8 cellular contexts compared by ENCODE assay signal in the genomic region with DNA sequence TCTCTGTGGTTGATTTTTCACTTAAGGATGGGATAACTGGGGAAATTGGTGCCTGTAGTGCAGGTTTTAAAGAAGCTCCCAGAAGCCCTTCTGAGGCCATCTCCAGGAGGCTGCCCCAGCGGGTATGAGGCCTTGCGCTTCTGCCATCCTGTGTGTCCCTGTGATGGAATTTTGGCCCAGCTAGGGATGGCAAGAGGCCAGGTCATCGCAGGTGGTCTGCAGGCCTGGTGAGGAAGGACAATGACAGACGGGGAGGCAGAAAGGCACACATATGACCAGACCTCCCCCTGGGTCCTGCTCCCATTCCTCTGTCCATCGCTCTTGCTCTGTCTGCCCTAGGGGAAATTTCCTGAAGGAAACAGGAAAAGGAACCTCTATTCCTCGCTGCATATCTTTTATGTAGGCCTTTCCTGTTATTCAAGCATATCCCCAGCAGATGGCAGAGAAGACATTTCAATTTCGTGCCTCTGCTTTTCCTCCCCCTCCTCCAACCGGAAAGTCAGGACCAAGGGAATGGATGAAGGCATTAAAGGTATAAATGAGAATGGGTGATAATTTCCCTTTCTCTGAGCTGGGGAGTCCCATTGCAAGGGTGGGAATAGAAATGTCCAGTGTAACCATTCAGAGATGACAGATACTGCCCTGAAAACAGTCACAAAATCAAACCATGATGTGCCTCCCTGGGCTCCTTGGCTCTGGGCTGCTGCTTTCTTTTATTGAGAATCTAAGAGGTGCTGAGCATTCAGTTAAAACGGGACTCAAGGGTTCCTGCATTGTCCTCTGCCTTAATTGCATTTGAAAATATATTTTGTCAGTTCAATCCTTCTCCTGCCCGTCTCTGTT. TPM values are rescaled to one million over a fixed set of nuclear protein-coding genes. Genes with fewer than 3 reads are reported as not detected.
DNase-seq lines count a peak whose midpoint lies in the region; ATAC-seq and TF ChIP-seq lines count a peak whose summit lies in the region.

No MANE protein-coding gene starts in this region.

- H3K4me3 ChIP-seq in colonic mucosa (no peak overlapping the region), lung (no peak overlapping the region)

- H3K4me1 Mint-ChIP-seq in activated CD4-positive, alpha-beta T cell treated with anti-CD3 and anti-CD28 coated beads, Interleukin-2, amount 10 ng/mL, durations not matched to agents 7 days and 5 days: peaks cover 46% of the 10 kb centered on the region

- CTCF ChIA-PET in activated CD4-positive, alpha-beta T cell treated with anti-CD3 and anti-CD28 coated beads, Interleukin-2, amount 10 ng/mL, durations not matched to agents 7 days and 5 days (lab: Charles Lee): interaction anchor here (0.9 to 1.5 kb wide), 4 partner anchors 43 to 308 kb away, joined by 3 read pairs; no protein-coding TSS in a partner anchor

- POLR2A ChIA-PET in activated CD4-positive, alpha-beta T cell treated with anti-CD3 and anti-CD28 coated beads, Interleukin-2, amount 10 ng/mL, durations not matched to agents 7 days and 5 days (lab: Charles Lee): no interaction called here

- H3K27me3 Mint-ChIP-seq in activated CD4-positive, alpha-beta T cell treated with anti-CD3 and anti-CD28 coated beads, Interleukin-2, amount 10 ng/mL, durations not matched to agents 7 days and 5 days: peaks cover 22% of the 10 kb centered on the region

- H3K4me3 Mint-ChIP-seq in activated CD4-positive, alpha-beta T cell treated with anti-CD3 and anti-CD28 coated beads, Interleukin-2, amount 10 ng/mL, durations not matched to agents 7 days and 5 days: no peak overlapping the region

- no peaks in the 10 kb centered on the region for H3K36me3 ChIP-seq in colonic mucosa
- no peaks in the 10 kb centered on the region for H3K36me3 ChIP-seq in lung (ENCODE audit: control insufficient read depth in 2 of 2, insufficient read depth in 2 of 2, low read length in 2 of 2)

- H3K9me3 ChIP-seq in colonic mucosa: no peaks in the 10 kb centered on the region
- no peaks in the 10 kb centered on the region for H3K9me3 ChIP-seq in lung (ENCODE audit: control insufficient read depth in 2 of 2, insufficient read depth in 1 of 2, low read length in 1 of 2)

- intact Hi-C loops in colonic mucosa (cut with DNase I): loop anchor here (10.0 kb wide), 2 partner anchors 129 to 309 kb away; no protein-coding TSS in a partner anchor

- peak; percentile 41 for DNase-seq in activated CD4-positive, alpha-beta T cell treated with anti-CD3 and anti-CD28 coated beads, Interleukin-2, amount 10 ng/mL, durations not matched to agents 7 days and 5 days
- no peak for DNase-seq in activated CD4-positive, alpha-beta T cell treated with anti-CD3 and anti-CD28 coated beads for 1 hour
- peak; percentile 46 for DNase-seq in NCI-H2196 (lab: John Stamatoyannopoulos, UW; ENCODE audit: unreplicated experiment)
- peak; percentile 49 for DNase-seq in colonic mucosa
- DNase-seq in lung (ENCODE audit: low spot score): no peak
- no peak for DNase-seq in stimulated activated naive CD4-positive, alpha-beta T cell treated with Interleukin-2 at 50 U/mL for 16 hours (lab: John Stamatoyannopoulos, UW)
- no peak for DNase-seq in cortex of kidney (lab: John Stamatoyannopoulos, UW)

- no peaks in the 10 kb centered on the region for H3K36me3 Mint-ChIP-seq in activated CD4-positive, alpha-beta T cell treated with anti-CD3 and anti-CD28 coated beads, Interleukin-2, amount 10 ng/mL, durations not matched to agents 7 days and 5 days (ENCODE audit: low read depth)

- no peak overlapping the region for H3K9ac ChIP-seq in colonic mucosa (ENCODE audit: low read depth in 2 of 2, low read length in 2 of 2)

- WGBS in lung, 2 donors: 39% methylated on average over 10 of the region's 10 CpGs

- H3K27me3 ChIP-seq in colonic mucosa: no peaks in the 10 kb centered on the region
- H3K27me3 ChIP-seq in lung (ENCODE audit: control insufficient read depth, insufficient read depth): no peaks in the 10 kb centered on the region

- peak; percentile 53 for TF ChIP-seq CTCF in colonic mucosa (IDR thresholded peaks at IDR 0.05)
- peak; percentile 62 for TF ChIP-seq CTCF in lung (IDR thresholded peaks at IDR 0.05; ENCODE audit: control extremely low read depth, extremely low read depth)

- H3K27ac ChIP-seq in colonic mucosa: no peak overlapping the region
- H3K27ac ChIP-seq in lung (ENCODE audit: low read depth in 1 of 2, low read length in 1 of 2): no peak overlapping the region

- H3K27ac Mint-ChIP-seq in activated CD4-positive, alpha-beta T cell treated with anti-CD3 and anti-CD28 coated beads, Interleukin-2, amount 10 ng/mL, durations not matched to agents 7 days and 5 days: no peak overlapping the region

- H3K4me1 ChIP-seq in colonic mucosa: no peaks in the 10 kb centered on the region
- no peaks in the 10 kb centered on the region for H3K4me1 ChIP-seq in lung (ENCODE audit: control insufficient read depth in 2 of 2, insufficient read depth in 2 of 2, low read length in 2 of 2)

- ATAC-seq in lung (ENCODE audit: insufficient read depth, low FRiP score) (peak; percentile 70), HG03432 (IDR thresholded peaks at IDR 0.05; ENCODE audit: unreplicated experiment) (no peak)

- H3K9me3 Mint-ChIP-seq in activated CD4-positive, alpha-beta T cell treated with anti-CD3 and anti-CD28 coated beads, Interleukin-2, amount 10 ng/mL, durations not matched to agents 7 days and 5 days: no peaks in the 10 kb centered on the region

RNA-seq across cellular contexts. Expression of gene HLA-F, which starts 17.6 kb away (rescaled TPM):
- total RNA-seq in activated CD4-positive, alpha-beta T cell treated with anti-CD3 and anti-CD28 coated beads, Interleukin-2, amount 10 ng/mL, durations not matched to agents 7 days and 5 days: 100 to 1,000 TPM; 315 to 372 TPM
- total RNA-seq in colonic mucosa: 100 to 1,000 TPM in 1 of 2 donors, 10 to 100 TPM in 1; 58.8 to 201 TPM
- total RNA-seq in lung: 100 to 1,000 TPM in 1 of 2 donors, 10 to 100 TPM in 1; 76.2 to 102 TPM
- 100 to 1,000 TPM; 205 to 451 TPM for polyA plus RNA-seq in lung

RNA-seq across cellular contexts. Expression of gene ZFP57, which starts 24.7 kb away (rescaled TPM):
- not detected for total RNA-seq in activated CD4-positive, alpha-beta T cell treated with anti-CD3 and anti-CD28 coated beads, Interleukin-2, amount 10 ng/mL, durations not matched to agents 7 days and 5 days
- total RNA-seq in colonic mucosa (not detected), lung (1 to 10 TPM in 1 of 2 donors, under 1 TPM in 1; 0.14 to 2.4 TPM)
- 1 to 10 TPM in 1 of 2 donors, under 1 TPM in 1; 0.01 to 2.0 TPM for polyA plus RNA-seq in lung

RNA-seq across cellular contexts. Expression of gene MOG, which starts 48.7 kb away (rescaled TPM):
- total RNA-seq in activated CD4-positive, alpha-beta T cell treated with anti-CD3 and anti-CD28 coated beads, Interleukin-2, amount 10 ng/mL, durations not matched to agents 7 days and 5 days: not detected
- total RNA-seq in colonic mucosa: not detected
- not detected for total RNA-seq in lung
- polyA plus RNA-seq in lung: not detected

Comparison
In these comparisons a context has a peak if more than half of its experiments do, and no peak if none do; other contexts are left out.
1. DNase-seq: peak in activated CD4-positive, alpha-beta T cell treated with anti-CD3 and anti-CD28 coated beads, Interleukin-2, amount 10 ng/mL, durations not matched to agents 7 days and 5 days (single experiment), NCI-H2196 (single experiment) and colonic mucosa (single experiment); none in activated CD4-positive, alpha-beta T cell treated with anti-CD3 and anti-CD28 coated beads for 1 hour (single experiment), lung (single experiment), stimulated activated naive CD4-positive, alpha-beta T cell treated with Interleukin-2 at 50 U/mL for 16 hours (single experiment) and cortex of kidney (single experiment).